In the genomic region with DNA sequence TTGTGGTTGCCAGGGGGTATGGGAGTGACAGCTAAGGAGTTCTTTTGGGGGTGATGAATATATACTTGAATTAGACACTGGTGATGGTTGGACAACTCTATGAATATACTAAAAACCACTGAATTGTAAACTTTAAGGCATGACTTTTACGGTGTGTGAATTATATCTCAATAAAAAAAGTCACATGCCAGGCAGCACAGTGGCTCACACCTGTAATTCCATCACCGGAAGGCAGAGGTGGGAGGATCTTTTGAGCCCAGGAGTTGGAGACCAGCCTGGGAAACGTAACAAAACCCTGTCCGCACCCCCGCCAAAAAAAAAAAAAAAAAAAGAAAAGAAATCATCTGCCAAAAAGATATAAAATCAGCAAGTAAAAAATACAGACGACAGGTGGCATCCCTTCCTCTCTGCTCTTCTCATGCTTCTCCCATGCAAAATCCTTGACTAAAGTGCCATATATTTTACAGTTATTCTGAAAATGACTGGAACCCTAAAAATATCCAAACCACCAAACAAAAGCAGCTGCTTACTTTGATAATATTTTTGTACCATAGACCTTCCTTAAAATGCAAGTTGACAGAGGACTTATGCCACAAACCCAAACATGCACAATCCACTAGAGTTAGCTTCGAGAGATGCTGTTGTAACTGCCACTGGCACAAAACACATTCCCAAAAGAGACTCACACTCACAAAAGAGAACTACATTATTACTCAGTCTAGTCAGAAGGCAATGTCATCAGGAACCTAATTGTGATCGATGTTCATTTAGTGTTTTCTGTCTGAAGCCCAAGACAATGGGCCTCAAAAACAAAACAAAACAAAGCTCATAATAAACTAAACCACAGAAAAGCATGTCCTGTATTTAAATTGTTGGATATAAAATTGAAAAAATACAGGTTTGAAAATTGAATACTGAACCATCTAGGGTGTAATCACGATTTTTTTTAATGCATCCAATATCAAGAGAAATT, we compare ENCODE assay signal across 11 cellular contexts. TPM values are rescaled to one million over a fixed set of nuclear protein-coding genes. Genes with fewer than 3 reads are reported as not detected.
DNase-seq lines count a peak whose midpoint lies in the region; ATAC-seq, FAIRE-seq and TF ChIP-seq lines count a peak whose summit lies in the region.
"Had no signal": no experiment of that assay in that cellular context is flagged by ENCODE, and none has a peak within 500 bp of the region (broad histone marks: within the 10 kb centered on the region; RNA-seq: fewer than 3 reads in every experiment).

No MANE protein-coding gene starts in this region.

- H3K4me1 ChIP-seq in Karpas-422 (ENCODE audit: low read length) (peaks cover 47% of the 10 kb centered on the region), K562 (replicated peaks in 1 of 2; ENCODE audit: control insufficient read depth in 2 of 2, insufficient read depth in 2 of 2, low read length in 2 of 2) (peaks cover 23 to 28% of the 10 kb centered on the region in 2 experiments), neural progenitor cell (peaks cover 23% of the 10 kb centered on the region)

- H3K27ac ChIP-seq in Karpas-422 (ENCODE audit: low read length) (peak overlapping the region; percentile 87), K562 (ENCODE audit: extremely low read depth, low read depth, low read length) (peak overlapping the region; percentile 87), neural progenitor cell (no peak overlapping the region)
- H3K27ac ChIP-seq: WERI-Rb-1 had no signal

- H3K9ac ChIP-seq in Karpas-422 (ENCODE audit: low read length), result peak overlapping the region; percentile 60
- H3K9ac ChIP-seq in K562 (ENCODE audit: insufficient read depth in 1 of 2, low read depth in 2 of 2, low read length in 2 of 2), result peak overlapping the region in 1 of 2 experiments; percentile 85
- H3K9ac ChIP-seq in neural progenitor cell, result no peak overlapping the region

- H3K9me3 Mint-ChIP-seq in neural progenitor cell, result no peaks in the 10 kb centered on the region

- H3K36me3 Mint-ChIP-seq in neural progenitor cell, result peaks cover under 1% of the 10 kb centered on the region

- peaks cover 26% of the 10 kb centered on the region for H3F3A ChIP-seq in neural progenitor cell (ENCODE audit: low read depth)

- intact Hi-C loops in K562 (cut with micrococcal nuclease), result loop anchor here (10.0 kb wide), 2 partner anchors 87 to 523 kb away; no protein-coding TSS in a partner anchor

- H3K4me3 ChIP-seq in Karpas-422 (ENCODE audit: low read length), result peak overlapping the region; percentile 99
- peak overlapping the region; percentile 99 for H3K4me3 ChIP-seq in K562
- H3K4me3 ChIP-seq in neural progenitor cell, result no peak overlapping the region

- H3K4me1 Mint-ChIP-seq in neural progenitor cell, result peaks cover 17% of the 10 kb centered on the region

- H3K4me2 ChIP-seq in Karpas-422 (ENCODE audit: low read depth, low read length, poor library complexity, severe bottlenecking) (peak overlapping the region; percentile 85), K562 (ENCODE audit: insufficient read depth, low read length) (peak overlapping the region; percentile 84), neural progenitor cell (peak overlapping the region; percentile 98)

- no peaks in the 10 kb centered on the region for H4K20me1 ChIP-seq in Karpas-422 (ENCODE audit: insufficient read depth, low read depth, low read length)
- H4K20me1 ChIP-seq in K562 (replicated peaks; ENCODE audit: control insufficient read depth, insufficient read depth, low read length), result peaks cover 6% of the 10 kb centered on the region; the same call in 1 of the 2 replicates
- H4K20me1 ChIP-seq in neural progenitor cell (ENCODE audit: low read depth), result peaks cover 25% of the 10 kb centered on the region

- H3K4me3 Mint-ChIP-seq in neural progenitor cell, result peak overlapping the region; percentile 14

- no peaks in the 10 kb centered on the region for H3K9me2 ChIP-seq in Karpas-422 (replicated peaks; ENCODE audit: insufficient read depth, low read length)

- POLR2A ChIA-PET in K562 (lab: Yijun Ruan, JAX), result interaction anchor here (0.5 to 1.5 kb wide), 6 partner anchors 8 to 344 kb away, joined by 3 to 5 read pairs (median 3); no protein-coding TSS in a partner anchor

- WGBS in K562 (ENCODE audit: insufficient coverage, low coverage, missing lambda C conversion rate), result 27% methylated on average over 7 of the region's 9 CpGs

- BruUV-seq in K562 (replicated peaks; lab: Mats Ljungman, UMichigan), result no TSS peak

- no peak for TF ChIP-seq RAD21 in K562 (CRISPR knock-in tag; conservative IDR thresholded peaks at IDR 0.05 in 1 of 2, IDR thresholded peaks at IDR 0.05 in 1 of 2)

- TF ChIP-seq POLR2A in K562 (conservative IDR thresholded peaks at IDR 0.05), result no peak

- in situ Hi-C loops in G401 (cut with HindIII; ENCODE audit: low sequenced_read_pairs) (no loop called here), K562 (cut with MboI) (no loop called here)

- TF ChIP-seq EP300 in K562 (IDR thresholded peaks at IDR 0.05; ENCODE audit: low read length), result no peak

- H3K27me3 ChIP-seq in Karpas-422 (ENCODE audit: low read length), result no peaks in the 10 kb centered on the region
- no peaks in the 10 kb centered on the region for H3K27me3 ChIP-seq in K562 (ENCODE audit: control insufficient read depth in 2 of 2, insufficient read depth in 2 of 2, low read length in 2 of 2)
- no peaks in the 10 kb centered on the region for H3K27me3 ChIP-seq in neural progenitor cell

- H3K36me3 ChIP-seq in Karpas-422 (ENCODE audit: insufficient read depth, low read length) (peaks cover 13% of the 10 kb centered on the region; the same call in 1 of the 2 replicates), K562 (ENCODE audit: control insufficient read depth, insufficient read depth, low read length) (peaks cover 28% of the 10 kb centered on the region; the same call in 2 of the 3 replicates), neural progenitor cell (no peaks in the 10 kb centered on the region)
- H3K36me3 ChIP-seq: WERI-Rb-1 had no signal

- H3K27me3 Mint-ChIP-seq in neural progenitor cell (ENCODE audit: insufficient read depth, low read depth), result peaks cover 4% of the 10 kb centered on the region

- CTCF ChIA-PET in K562 (lab: Yijun Ruan, JAX; ENCODE audit: low intra/inter-chr PET ratio), result no interaction called here

- ATAC-seq in K562 (no peak), GM18858 (IDR thresholded peaks at IDR 0.05; ENCODE audit: unreplicated experiment) (no peak), GM19324 (IDR thresholded peaks at IDR 0.05; ENCODE audit: low FRiP score, unreplicated experiment) (no peak), GM18520 (IDR thresholded peaks at IDR 0.05; ENCODE audit: unreplicated experiment) (no peak), GM19452 (IDR thresholded peaks at IDR 0.05; ENCODE audit: unreplicated experiment) (no peak)

- FAIRE-seq in K562 (lab: Jason Lieb, UNC), result no peak

- DNase-seq in G401 (ENCODE audit: low spot score) (peak; percentile 16), Karpas-422 (peak; percentile 72), K562 (ENCODE audit: extremely low read depth in 1 of 4, low spot score in 3 of 4) (no peak), neural progenitor cell (ENCODE audit: low spot score) (no peak)
- DNase-seq: kidney glomerular epithelial cell, NCI-H187, WERI-Rb-1 had no signal

- H3K79me2 ChIP-seq in Karpas-422 (ENCODE audit: low read length), result peaks cover 74% of the 10 kb centered on the region
- H3K79me2 ChIP-seq in K562 (ENCODE audit: control insufficient read depth, insufficient read depth, low read length), result peaks cover 77% of the 10 kb centered on the region
- H3K79me2 ChIP-seq in neural progenitor cell (ENCODE audit: low read depth), result peaks cover 73% of the 10 kb centered on the region

- H3K27ac Mint-ChIP-seq in neural progenitor cell, result no peak overlapping the region

- no peak overlapping the region for H2AFZ ChIP-seq in Karpas-422 (ENCODE audit: low read length)
- H2AFZ ChIP-seq in K562 (ENCODE audit: low read depth, low read length), result no peak overlapping the region
- no peak overlapping the region for H2AFZ ChIP-seq in neural progenitor cell (replicated peaks)

- H3K9me3 ChIP-seq in Karpas-422 (ENCODE audit: low read length) (no peaks in the 10 kb centered on the region), K562 (replicated peaks; ENCODE audit: control insufficient read depth, insufficient read depth, low read depth, low read length) (no peaks in the 10 kb centered on the region), neural progenitor cell (ENCODE audit: low read depth) (no peaks in the 10 kb centered on the region)

- no peaks in the 10 kb centered on the region for H3K9me1 ChIP-seq in K562 (ENCODE audit: control insufficient read depth, insufficient read depth, low read length)

- no peak for TF ChIP-seq CTCF in K562 (IDR thresholded peaks at IDR 0.05 in 2 of 3, conservative IDR thresholded peaks at IDR 0.05 in 1 of 3; ENCODE audit: insufficient read depth in 2 of 3, low read depth in 1 of 3, low read length in 3 of 3)
- TF ChIP-seq CTCF in neural progenitor cell (IDR thresholded peaks at IDR 0.05), result no peak

RNA-seq across cellular contexts. Expression of a gene that starts 2.5 kb away (rescaled TPM):
- total RNA-seq in G401 (2014; rRNA removed; shearing (Covaris generic)), result 21.5 and 25.3 TPM in 2 replicates
- total RNA-seq in Karpas-422 (2014; rRNA removed; shearing (Covaris generic); ENCODE audit: low replicate concordance), result 32.2 and 49.0 TPM in 2 replicates
- total RNA-seq in K562 (2011; cell fraction: chromatin; rRNA removed; ENCODE audit: low replicate concordance), result 34.1 and 43.8 TPM in 2 replicates
- total RNA-seq in K562 (2011; cell fraction: nucleolus; rRNA removed), result 18.8 and 19.0 TPM in 2 replicates
- 31.9 and 43.9 TPM in 2 replicates for total RNA-seq in K562 (2011; cell fraction: nucleoplasm; rRNA removed)
- total RNA-seq in K562 (2014; rRNA removed) (26.9 and 28.8 TPM in 2 replicates), K562 (2014; rRNA removed; fragmentation: Illumina TruSeq; extraction: Trizol) (45.2 and 47.0 TPM in 2 replicates), K562 (2015; rRNA removed; fragmentation: Illumina TruSeq; extraction: Trizol) (29.3 and 29.8 TPM in 2 replicates), K562 (2021) (31.8 and 33.5 TPM in 2 replicates), neural progenitor cell (ENCODE audit: low replicate concordance) (27.0 and 43.8 TPM in 2 replicates)
- polyA plus RNA-seq in K562 (2011; rRNA removed) (28.7 and 55.9 TPM in 2 replicates), K562 (2014; fragmentation: Illumina TruSeq; extraction: Trizol) (33.1 and 39.7 TPM in 2 replicates), K562 (2014; fragmentation: Nextera tagmentation; extraction: Ambion mirVana) (10 to 100 TPM; 13.2 to 13.7 TPM), K562 (2014; rRNA removed) (29.2 and 34.2 TPM in 2 replicates)
- 18.7 and 23.8 TPM in 2 replicates for polyA plus RNA-seq in K562 (2011; cell fraction: cytosol; rRNA removed)
- 9.4 and 10.4 TPM in 2 replicates for polyA plus RNA-seq in K562 (2011; cell fraction: nucleus; rRNA removed)
- polyA plus RNA-seq in K562 (2012), result 20.2 and 22.0 TPM in 2 replicates
- polyA minus RNA-seq in K562 (2011; rRNA and poly(A)+ RNA removed), result 40.6 and 62.6 TPM in 2 replicates
- polyA minus RNA-seq in K562 (2011; cell fraction: cytosol; rRNA and poly(A)+ RNA removed), result 18.3 and 31.2 TPM in 2 replicates
- polyA minus RNA-seq in K562 (2011; cell fraction: nucleus; rRNA and poly(A)+ RNA removed), result 5.9 and 7.4 TPM in 2 replicates

RNA-seq across cellular contexts. Expression of a gene that starts 9.7 kb away (rescaled TPM):
- 3.8 and 11.2 TPM in 2 replicates for total RNA-seq in G401 (2014; rRNA removed; shearing (Covaris generic))
- 7.1 and 12.0 TPM in 2 replicates for total RNA-seq in Karpas-422 (2014; rRNA removed; shearing (Covaris generic); ENCODE audit: low replicate concordance)
- 19.4 and 126 TPM in 2 replicates for total RNA-seq in K562 (2011; cell fraction: chromatin; rRNA removed; ENCODE audit: low replicate concordance)
- 14.5 and 23.6 TPM in 2 replicates for total RNA-seq in K562 (2011; cell fraction: nucleolus; rRNA removed)
- 27.3 and 32.6 TPM in 2 replicates for total RNA-seq in K562 (2011; cell fraction: nucleoplasm; rRNA removed)
- total RNA-seq in K562 (2014; rRNA removed) (14.0 and 14.6 TPM in 2 replicates), K562 (2014; rRNA removed; fragmentation: Illumina TruSeq; extraction: Trizol) (19.5 and 23.3 TPM in 2 replicates), K562 (2015; rRNA removed; fragmentation: Illumina TruSeq; extraction: Trizol) (21.5 and 25.3 TPM in 2 replicates), K562 (2021) (23.7 and 23.8 TPM in 2 replicates), neural progenitor cell (ENCODE audit: low replicate concordance) (27.3 and 36.2 TPM in 2 replicates)
- polyA plus RNA-seq in K562 (2011; rRNA removed) (14.6 and 25.6 TPM in 2 replicates), K562 (2014; fragmentation: Illumina TruSeq; extraction: Trizol) (15.9 and 17.6 TPM in 2 replicates), K562 (2014; fragmentation: Nextera tagmentation; extraction: Ambion mirVana) (1 to 10 TPM; 4.6 to 4.9 TPM), K562 (2014; rRNA removed) (14.4 and 19.7 TPM in 2 replicates)
- polyA plus RNA-seq in K562 (2011; cell fraction: cytosol; rRNA removed), result 2.4 and 3.3 TPM in 2 replicates
- 20.3 and 22.2 TPM in 2 replicates for polyA plus RNA-seq in K562 (2011; cell fraction: nucleus; rRNA removed)
- polyA plus RNA-seq in K562 (2012), result 7.0 and 15.9 TPM in 2 replicates
- polyA minus RNA-seq in K562 (2011; rRNA and poly(A)+ RNA removed), result 23.9 and 29.7 TPM in 2 replicates
- polyA minus RNA-seq in K562 (2011; cell fraction: cytosol; rRNA and poly(A)+ RNA removed), result 11.4 and 15.7 TPM in 2 replicates
- polyA minus RNA-seq in K562 (2011; cell fraction: nucleus; rRNA and poly(A)+ RNA removed), result 35.0 and 45.2 TPM in 2 replicates

Comparison
In these comparisons a context has a peak if more than half of its experiments do, and no peak if none do; other contexts are left out.
1. DNase-seq: peak in G401 (single experiment) and Karpas-422 (single experiment); none in K562 (0 of 4) and neural progenitor cell (single experiment).
2. Peak in every context shown above with its lines, with median percentiles within 50 percentile points of each other: H3K4me2 ChIP-seq.